ENCODE assay signal across 28 cellular contexts in the genomic region with DNA sequence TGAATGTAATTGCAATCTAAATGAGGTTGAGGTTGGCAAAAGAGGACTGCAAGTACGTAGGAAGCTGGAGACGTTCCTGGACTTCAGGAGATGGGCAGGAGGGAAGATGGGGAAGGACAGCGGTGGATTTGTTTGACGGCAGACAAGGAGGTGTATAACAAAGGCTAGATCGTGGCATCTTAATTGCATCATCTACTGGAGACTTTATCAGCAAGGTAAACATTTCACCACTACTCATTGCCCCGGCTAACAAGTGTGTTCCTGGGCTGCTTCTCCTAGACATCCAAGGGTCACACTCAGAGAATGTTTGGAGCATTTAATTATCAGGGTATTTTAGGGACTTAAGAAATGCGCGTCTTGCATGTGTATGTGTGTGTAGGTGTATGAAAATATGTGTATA.
DNase-seq lines count a peak whose midpoint lies in the region; ATAC-seq, FAIRE-seq and TF ChIP-seq lines count a peak whose summit lies in the region.
"Had no signal": no experiment of that assay in that cellular context is flagged by ENCODE, and none has a peak within 500 bp of the region (broad histone marks: within the 10 kb centered on the region; RNA-seq: fewer than 3 reads in every experiment).

No MANE protein-coding gene starts in this region.

- no peaks in the 10 kb centered on the region; the same call in 1 of the 2 replicates for H3K23me2 ChIP-seq in H1 (ENCODE audit: low read depth, low read length)

- TF ChIP-seq POLR2A in A549 (IDR thresholded peaks at IDR 0.05; ENCODE audit: low read length) (no peak), H1 (IDR thresholded peaks at IDR 0.05; ENCODE audit: control extremely low read depth in 1 of 2, low read depth in 2 of 2, low read length in 2 of 2) (no peak)

- no peak overlapping the region for H3K18ac ChIP-seq in H1 (ENCODE audit: extremely low read depth, low read length)

- H3K9ac ChIP-seq in H1 (replicated peaks in 1 of 4; ENCODE audit: extremely low read depth in 1 of 4, low read depth in 3 of 4, low read length in 3 of 4) = no peak overlapping the region; a peak in 1 of 7 replicates
- H3K9ac ChIP-seq: GM23248 had no signal

- H2BK20ac ChIP-seq in H1 (ENCODE audit: low read length) = no peak overlapping the region

- TF ChIP-seq CTCF in A549 (IDR thresholded peaks at IDR 0.05) = no peak
- no peak for TF ChIP-seq CTCF in H1 (IDR thresholded peaks at IDR 0.05; ENCODE audit: control extremely low read depth in 1 of 3, insufficient read depth in 1 of 3, low read depth in 1 of 3, low read length in 3 of 3)
- TF ChIP-seq CTCF in mucosa of descending colon (IDR thresholded peaks at IDR 0.05) = no peak
- TF ChIP-seq CTCF in foreskin keratinocyte (conservative IDR thresholded peaks at IDR 0.05) = no peak

- H3K27me3 ChIP-seq in H1 (replicated peaks in 1 of 4; ENCODE audit: control insufficient read depth in 3 of 4, extremely low read depth in 1 of 4, insufficient read depth in 3 of 4, low read length in 3 of 4) (no peaks in the 10 kb centered on the region), foreskin keratinocyte (no peaks in the 10 kb centered on the region)

- POLR2A ChIA-PET in A549 (lab: Yijun Ruan, JAX) (no interaction called here), H1 (lab: Charles Lee; ENCODE audit: partially characterized antibody) (no interaction called here)
- POLR2A ChIA-PET in activated CD4-positive, alpha-beta memory T cell treated with anti-CD3 and anti-CD28 coated beads for 36 hours (lab: Charles Lee) = no interaction called here

- H3K36me3 ChIP-seq in H1 (ENCODE audit: control insufficient read depth in 2 of 4, insufficient read depth in 4 of 4, low read length in 3 of 4) = no peaks in the 10 kb centered on the region
- H3K36me3 ChIP-seq in mucosa of descending colon (ENCODE audit: low read depth) = no peaks in the 10 kb centered on the region
- H3K36me3 ChIP-seq: HAP-1, SJSA1 had no signal

- H3K4me1 ChIP-seq in A549 (no peaks in the 10 kb centered on the region), H1 (replicated peaks in 1 of 4; ENCODE audit: control insufficient read depth in 3 of 4, insufficient read depth in 4 of 4, low read length in 3 of 4) (no peaks in the 10 kb centered on the region; a peak in 3 of 7 replicates), mucosa of descending colon (ENCODE audit: low read depth) (peaks cover 6% of the 10 kb centered on the region), foreskin keratinocyte (no peaks in the 10 kb centered on the region)
- H3K4me1 ChIP-seq: HAP-1, SJSA1 had no signal

- WGBS in A549 (ENCODE audit: missing lambda C conversion rate) = 10% methylated on average over 8 of the region's 8 CpGs
- WGBS in H1 (ENCODE audit: extremely low coverage in 1 of 2, insufficient coverage in 1 of 2, insufficient read length in 1 of 2, insufficient replicate concordance in 2 of 2, low coverage in 1 of 2, low lambda C conversion rate in 2 of 2, missing lambda C conversion rate in 1 of 2), 2 experiments = 88% methylated on average over 8 of the region's 8 CpGs; no CpG with 5 or more reads in 1 of the 2 experiments

- no peak overlapping the region for H3K4me3 Mint-ChIP-seq in activated CD4-positive, alpha-beta memory T cell treated with anti-CD3 and anti-CD28 coated beads for 36 hours
- H3K4me3 Mint-ChIP-seq: HFFc6 had no signal

- H4K91ac ChIP-seq in H1 (replicated peaks; ENCODE audit: insufficient read length, low read length) = no peak overlapping the region

- no peak overlapping the region for H3K4ac ChIP-seq in H1 (replicated peaks; ENCODE audit: insufficient read length, low read depth, low read length)

- no peaks in the 10 kb centered on the region for H3K36me3 Mint-ChIP-seq in activated CD4-positive, alpha-beta memory T cell treated with anti-CD3 and anti-CD28 coated beads for 36 hours

- H4K20me1 ChIP-seq in H1 (replicated peaks in 1 of 2; ENCODE audit: control insufficient read depth in 1 of 2, insufficient read depth in 2 of 2, low read length in 2 of 2) = no peaks in the 10 kb centered on the region

- no peak overlapping the region for H4K8ac ChIP-seq in H1 (ENCODE audit: extremely low read depth, insufficient read depth, low read length)

- H3K9me3 Mint-ChIP-seq in activated CD4-positive, alpha-beta memory T cell treated with anti-CD3 and anti-CD28 coated beads for 36 hours = no peaks in the 10 kb centered on the region
- H3K9me3 Mint-ChIP-seq: HFFc6 had no signal

- intact Hi-C loops in mucosa of descending colon (cut with DNase I, micrococcal nuclease) = no loop called here
- intact Hi-C loops in activated CD4-positive, alpha-beta memory T cell treated with anti-CD3 and anti-CD28 coated beads for 36 hours (cut with micrococcal nuclease) = no loop called here

- no peak overlapping the region for H2AFZ ChIP-seq in H1 (ENCODE audit: low read length)
- H2AFZ ChIP-seq: GM23248, PC-9 had no signal

- ATAC-seq in A549 (peak in 1 of 2 experiments; percentile 19; a peak in 1 of 6 replicates), mucosa of descending colon (peak; percentile 46), foreskin keratinocyte (no peak)

- H3K79me1 ChIP-seq in H1 (ENCODE audit: low read depth, low read length) = no peaks in the 10 kb centered on the region

- H3K27ac ChIP-seq in A549 (no peak overlapping the region), H1 (ENCODE audit: low read depth, low read length) (no peak overlapping the region), foreskin keratinocyte (no peak overlapping the region)
- H3K27ac ChIP-seq: GM23248, PC-9, SJSA1 had no signal

- H4K5ac ChIP-seq in H1 (ENCODE audit: insufficient read length, low read depth, low read length) = no peak overlapping the region

- no peak overlapping the region for H3K14ac ChIP-seq in H1 (ENCODE audit: insufficient read length)

- no peak overlapping the region for H3K27ac Mint-ChIP-seq in activated CD4-positive, alpha-beta memory T cell treated with anti-CD3 and anti-CD28 coated beads for 36 hours
- H3K27ac Mint-ChIP-seq: HFFc6 had no signal

- CTCF ChIA-PET in A549 (lab: Yijun Ruan, JAX) = interaction anchor here (0.6 to 0.9 kb wide), 2 partner anchors 78 to 249 kb away, joined by 3 to 5 read pairs; no protein-coding TSS in a partner anchor
- CTCF ChIA-PET in H1 (lab: Charles Lee; ENCODE audit: partially characterized antibody) = interaction anchor here (1.5 to 2.6 kb wide), 4 partner anchors 26 to 249 kb away, joined by 3 to 9 read pairs (median 6); no protein-coding TSS in a partner anchor
- CTCF ChIA-PET in activated CD4-positive, alpha-beta memory T cell treated with anti-CD3 and anti-CD28 coated beads for 36 hours (lab: Charles Lee) = interaction anchor here (1.6 kb wide), 1 partner anchor 25 kb away, joined by 3 read pairs; no protein-coding TSS in a partner anchor

- H2BK120ac ChIP-seq in H1 (replicated peaks; ENCODE audit: low read depth, low read length) = no peak overlapping the region

- H2BK12ac ChIP-seq in H1 (ENCODE audit: low read depth, low read length) = no peak overlapping the region

- FAIRE-seq in A549 (lab: Jason Lieb, UNC) (no peak), H1 (lab: Jason Lieb, UNC) (no peak)
- FAIRE-seq: GM18507, HTR-8/SVneo had no signal

- no peak for TF ChIP-seq RAD21 in A549 (conservative IDR thresholded peaks at IDR 0.05 in 1 of 2, IDR thresholded peaks at IDR 0.05 in 1 of 2)
- TF ChIP-seq RAD21 in H1 (IDR thresholded peaks at IDR 0.05 in 1 of 2, conservative IDR thresholded peaks at IDR 0.05 in 1 of 2; ENCODE audit: low read depth in 2 of 2, low read length in 2 of 2) = no peak

- TF ChIP-seq EP300 in A549 (IDR thresholded peaks at IDR 0.05) = no peak
- TF ChIP-seq EP300 in H1 (IDR thresholded peaks at IDR 0.05; ENCODE audit: borderline replicate concordance in 1 of 2, low read depth in 2 of 2, low read length in 2 of 2) = no peak

- H2BK5ac ChIP-seq in H1 (ENCODE audit: low read depth, low read length) = no peak overlapping the region

- no peak overlapping the region for H3K56ac ChIP-seq in H1 (replicated peaks; ENCODE audit: insufficient read length, low read depth, low read length)

- no peak overlapping the region for H3K4me3 ChIP-seq in A549
- no peak overlapping the region for H3K4me3 ChIP-seq in H1 (ENCODE audit: extremely low read depth in 1 of 4, insufficient read depth in 2 of 4, low read depth in 3 of 4, low read length in 4 of 4)
- no peak overlapping the region for H3K4me3 ChIP-seq in mucosa of descending colon
- H3K4me3 ChIP-seq: GM23248, HAP-1, PC-9, SJSA1 had no signal

- H3K9me3 ChIP-seq in A549 (no peaks in the 10 kb centered on the region), H1 (ENCODE audit: insufficient read depth in 2 of 2, low read depth in 1 of 2, low read length in 1 of 2) (no peaks in the 10 kb centered on the region), mucosa of descending colon (no peaks in the 10 kb centered on the region)
- H3K9me3 ChIP-seq: HAP-1, SJSA1 had no signal

- H2BK15ac ChIP-seq in H1 (ENCODE audit: low read length) = no peak overlapping the region

- no peak overlapping the region for H2AK5ac ChIP-seq in H1 (ENCODE audit: low read depth, low read length)

- H3K4me1 Mint-ChIP-seq in activated CD4-positive, alpha-beta memory T cell treated with anti-CD3 and anti-CD28 coated beads for 36 hours (ENCODE audit: low read depth) = no peaks in the 10 kb centered on the region

- peaks cover 30% of the 10 kb centered on the region for H3K27me3 Mint-ChIP-seq in activated CD4-positive, alpha-beta memory T cell treated with anti-CD3 and anti-CD28 coated beads for 36 hours

- no peak overlapping the region for H3K23ac ChIP-seq in H1 (ENCODE audit: insufficient read length)

- no peaks in the 10 kb centered on the region for H3K79me2 ChIP-seq in H1 (ENCODE audit: control insufficient read depth in 1 of 2, insufficient read depth in 2 of 2, low read length in 2 of 2)

- DNase-seq in A549 (ENCODE audit: low read depth in 1 of 2, low spot score in 1 of 2) (peak in 1 of 2 experiments; percentile 19), LoVo (ENCODE audit: low spot score) (peak; percentile 19), H1 (ENCODE audit: low read depth in 1 of 2, low spot score in 2 of 2) (peak in 1 of 2 experiments; percentile 13), mucosa of descending colon (no peak), NCI-H510A (lab: John Stamatoyannopoulos, UW) (no peak), retina (no peak), foreskin keratinocyte (no peak)
- no peak for DNase-seq in activated CD4-positive, alpha-beta memory T cell treated with anti-CD3 and anti-CD28 coated beads for 36 hours
- DNase-seq: 8988T; DMS153; GM23248; HFFc6; IMR-90; KG1; NCI-H1092; NCI-H1417 treated with DMSO at 0.1 percent for 48 hours; NCI-H1694 treated with DMSO at 0.1 percent for 48 hours; NCI-H2081; NCI-H2171 treated with DMSO at 0.1 percent for 48 hours; NCI-H524 treated with DMSO at 0.1 percent for 48 hours; NCI-H82; NK-92 treated with Interleukin-12 subunit alpha and Interleukin-12 subunit beta, amount 100 ng/mL, for 24 hours; PC-9; Right ventricle myocardium superior had no signal

- H3K4me2 ChIP-seq in A549 = peak overlapping the region; percentile 5; the same call in 1 of the 3 replicates
- H3K4me2 ChIP-seq in H1 (ENCODE audit: insufficient read depth in 1 of 2, low read depth in 2 of 2, low read length in 2 of 2) = no peak overlapping the region
- H3K4me2 ChIP-seq: PC-9 had no signal

TF ChIP-seq in A549, 52 proteins besides CTCF, POLR2A, EP300 and RAD21 (continues in another document):
- no peak for TF ChIP-seq HOXB13 (CRISPR knock-in tag; IDR thresholded peaks at IDR 0.05; ENCODE audit: low read depth)

TF ChIP-seq in H1, 55 proteins besides CTCF, POLR2A, EP300 and RAD21 (continues in another document):
- no peak for TF ChIP-seq JUND (IDR thresholded peaks at IDR 0.05; ENCODE audit: low read length)
- no peak for TF ChIP-seq SP2 (IDR thresholded peaks at IDR 0.05; ENCODE audit: low read length)

Comparison
In these comparisons a context has a peak if more than half of its experiments do, and no peak if none do; other contexts are left out.
1. Of the 18 proteins assayed by ChIP-seq in both H1 and A549: peak only in H1: CEBPB; only in A549: none; in both: none; in neither: 17.